ENCODE assay signal across 8 cellular contexts in genomic region chr6:7728855-7729590, GRCh38. TPM values are rescaled to one million over a fixed set of nuclear protein-coding genes. Genes with fewer than 3 reads are reported as not detected.
DNase-seq lines count a peak whose midpoint lies in the region; ATAC-seq and TF ChIP-seq lines count a peak whose summit lies in the region.

No MANE protein-coding gene starts in this region.

- H3K36me3 ChIP-seq in cardiac muscle cell (no peaks in the 10 kb centered on the region), thoracic aorta (no peaks in the 10 kb centered on the region)

- no peak for ATAC-seq in Right ventricle myocardium inferior
- ATAC-seq in thoracic aorta (ENCODE audit: insufficient number of reproducible peaks, low FRiP score, low read depth), result no peak

- intact Hi-C loops in Right ventricle myocardium inferior (cut with DNase I), result loop anchor here (5.0 to 10.0 kb wide), 2 partner anchors 106 to 183 kb away; partner anchors contain the start of gene TXNDC5

- no peaks in the 10 kb centered on the region for H3K36me3 Mint-ChIP-seq in activated naive CD8-positive, alpha-beta T cell treated with anti-CD3 and anti-CD28 coated beads for 36 hours

- no peak overlapping the region for H3K27ac Mint-ChIP-seq in activated naive CD8-positive, alpha-beta T cell treated with anti-CD3 and anti-CD28 coated beads for 36 hours

- DNase-seq in cardiac muscle cell (ENCODE audit: low read depth in 1 of 2, low spot score in 1 of 2) (peak in 1 of 2 donors; percentile 21), Right ventricle myocardium inferior (ENCODE audit: missing footprints) (no peak), left kidney (ENCODE audit: low read depth, low spot score) (peak; percentile 94), thoracic aorta (ENCODE audit: low spot score) (no peak), mesenteric fat pad (ENCODE audit: low spot score) (no peak), OCI-M2 (lab: John Stamatoyannopoulos, UW; ENCODE audit: unreplicated experiment) (no peak), kidney tubule cell (ENCODE audit: low spot score) (no peak)
- DNase-seq in activated naive CD8-positive, alpha-beta T cell treated with anti-CD3 and anti-CD28 coated beads for 36 hours, result no peak

- TF ChIP-seq CTCF in cardiac muscle cell (IDR thresholded peaks at IDR 0.05; ENCODE audit: low read depth, low read length) (no peak), thoracic aorta (IDR thresholded peaks at IDR 0.05) (no peak)

- H3K4me1 Mint-ChIP-seq in activated naive CD8-positive, alpha-beta T cell treated with anti-CD3 and anti-CD28 coated beads for 36 hours, result peaks cover 11% of the 10 kb centered on the region

- H3K27me3 ChIP-seq in cardiac muscle cell (peaks cover 99% of the 10 kb centered on the region), thoracic aorta (replicated peaks; ENCODE audit: insufficient read depth) (peaks cover 13% of the 10 kb centered on the region)

- H3K4me3 ChIP-seq in cardiac muscle cell, result peak overlapping the region; percentile 40
- peak overlapping the region; percentile 67 for H3K4me3 ChIP-seq in thoracic aorta

- H3K4me1 ChIP-seq in cardiac muscle cell (ENCODE audit: low read depth) (peaks cover 5% of the 10 kb centered on the region), thoracic aorta (ENCODE audit: control insufficient read depth in 1 of 2, low read depth in 2 of 2) (peaks cover 14 to 27% of the 10 kb centered on the region in 2 donors)

- no peaks in the 10 kb centered on the region for H3K9me3 Mint-ChIP-seq in activated naive CD8-positive, alpha-beta T cell treated with anti-CD3 and anti-CD28 coated beads for 36 hours

- H3K27ac ChIP-seq in cardiac muscle cell, result no peak overlapping the region
- no peak overlapping the region for H3K27ac ChIP-seq in thoracic aorta

- H3K4me3 Mint-ChIP-seq in activated naive CD8-positive, alpha-beta T cell treated with anti-CD3 and anti-CD28 coated beads for 36 hours, result peak overlapping the region; percentile 23

- H3K27me3 Mint-ChIP-seq in activated naive CD8-positive, alpha-beta T cell treated with anti-CD3 and anti-CD28 coated beads for 36 hours, result peaks cover 89% of the 10 kb centered on the region

- no peaks in the 10 kb centered on the region for H3K9me3 ChIP-seq in cardiac muscle cell (ENCODE audit: low read depth)
- no peaks in the 10 kb centered on the region for H3K9me3 ChIP-seq in thoracic aorta

RNA-seq across cellular contexts. Expression of gene BMP6, which starts 3.1 kb away (rescaled TPM):
- total RNA-seq in cardiac muscle cell (0.74 TPM in 1 of 2 replicates, not detected in the other), Right ventricle myocardium inferior (1.6 TPM), thoracic aorta (1 to 10 TPM; 4.7 TPM), mesenteric fat pad (12.7 TPM)
- polyA plus RNA-seq in cardiac muscle cell, result not detected in 2 replicates
- not detected for total RNA-seq in activated naive CD8-positive, alpha-beta T cell treated with anti-CD3 and anti-CD28 coated beads for 36 hours
